ENCODE assay signal across 15 cellular contexts in the genomic region with DNA sequence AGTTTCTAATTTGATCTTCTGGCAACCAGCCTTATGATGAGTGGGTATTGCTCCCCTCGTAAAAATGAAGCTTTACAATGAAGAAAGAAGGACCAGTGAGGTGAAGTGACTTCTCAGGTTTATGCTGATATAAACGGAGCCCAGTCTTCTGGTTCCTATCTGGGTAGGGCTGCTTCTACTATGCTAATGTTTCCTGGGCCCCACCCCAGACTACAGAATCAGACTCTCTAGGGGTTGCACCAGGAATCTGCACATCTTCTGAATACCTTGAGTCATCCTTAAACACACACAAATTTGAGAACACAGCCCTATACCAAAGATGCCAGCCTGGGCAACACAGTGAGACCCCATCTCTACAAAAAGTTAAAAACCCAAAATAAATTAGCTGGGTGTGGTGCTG. TPM values are rescaled to one million over a fixed set of nuclear protein-coding genes. Genes with fewer than 3 reads are reported as not detected.
DNase-seq lines count a peak whose midpoint lies in the region; ATAC-seq and TF ChIP-seq lines count a peak whose summit lies in the region.
"Had no signal": no experiment of that assay in that cellular context is flagged by ENCODE, and none has a peak within 500 bp of the region (broad histone marks: within the 10 kb centered on the region; RNA-seq: fewer than 3 reads in every experiment).

No MANE protein-coding gene starts in this region.

- H3K27me3 ChIP-seq in breast epithelium (no peaks in the 10 kb centered on the region), mammary epithelial cell (ENCODE audit: insufficient read depth, low read length) (no peaks in the 10 kb centered on the region), colonic mucosa (no peaks in the 10 kb centered on the region), heart right ventricle (no peaks in the 10 kb centered on the region)
- H3K27me3 ChIP-seq: SJCRH30 had no signal

- H3K9ac ChIP-seq in mammary epithelial cell (ENCODE audit: insufficient read depth, low read length) (no peak overlapping the region), colonic mucosa (ENCODE audit: low read depth in 2 of 2, low read length in 2 of 2) (no peak overlapping the region)

- TF ChIP-seq CTCF in breast epithelium (IDR thresholded peaks at IDR 0.05) (no peak), mammary epithelial cell (conservative IDR thresholded peaks at IDR 0.05 in 1 of 2, IDR thresholded peaks at IDR 0.05 in 1 of 2; ENCODE audit: extremely low read depth in 1 of 2, insufficient read depth in 1 of 2, low read depth in 1 of 2, low read length in 2 of 2) (no peak), colonic mucosa (IDR thresholded peaks at IDR 0.05) (no peak), mucosa of descending colon (IDR thresholded peaks at IDR 0.05) (no peak), heart right ventricle (IDR thresholded peaks at IDR 0.05) (no peak)

- no peaks in the 10 kb centered on the region for H3K79me2 ChIP-seq in mammary epithelial cell (ENCODE audit: insufficient read depth, low read length)

- TF ChIP-seq POLR2A in breast epithelium (IDR thresholded peaks at IDR 0.05) = no peak

- WGBS in mammary epithelial cell (ENCODE audit: low coverage, missing lambda C conversion rate) = 47% methylated on average over 2 of the region's 2 CpGs
- 67 to 77% methylated on average over 2 of the region's 2 CpGs for WGBS in heart right ventricle, 2 donors

- H3K36me3 ChIP-seq in breast epithelium = no peaks in the 10 kb centered on the region
- H3K36me3 ChIP-seq in mammary epithelial cell (ENCODE audit: insufficient read depth, low read length) = no peaks in the 10 kb centered on the region
- H3K36me3 ChIP-seq in colonic mucosa = no peaks in the 10 kb centered on the region
- no peaks in the 10 kb centered on the region for H3K36me3 ChIP-seq in mucosa of descending colon (ENCODE audit: low read depth)
- H3K36me3 ChIP-seq in heart right ventricle = no peaks in the 10 kb centered on the region
- H3K36me3 ChIP-seq: SJCRH30 had no signal

- H3K4me2 ChIP-seq in mammary epithelial cell (ENCODE audit: insufficient read depth, low read depth, low read length) = no peak overlapping the region
- H3K4me2 ChIP-seq: A549 had no signal

- peak overlapping the region; percentile 80 to 81 for H3K27ac ChIP-seq in breast epithelium
- no peak overlapping the region for H3K27ac ChIP-seq in mammary epithelial cell (ENCODE audit: insufficient read depth, low read depth, low read length)
- H3K27ac ChIP-seq in colonic mucosa = peak overlapping the region; percentile 68
- no peak overlapping the region for H3K27ac ChIP-seq in heart right ventricle
- H3K27ac ChIP-seq: A549, SJCRH30 had no signal

- intact Hi-C loops in breast epithelium (cut with DNase I; ENCODE audit: low total_unique reads) = no loop called here
- intact Hi-C loops in mammary epithelial cell (cut with micrococcal nuclease) = no loop called here
- intact Hi-C loops in colonic mucosa (cut with DNase I) = no loop called here
- intact Hi-C loops in mucosa of descending colon (cut with DNase I, micrococcal nuclease) = no loop called here
- intact Hi-C loops in heart right ventricle (cut with DNase I) = no loop called here

- no peak overlapping the region for H3K4me3 ChIP-seq in breast epithelium
- no peak overlapping the region for H3K4me3 ChIP-seq in mammary epithelial cell (replicated peaks in 1 of 3; ENCODE audit: insufficient read depth in 1 of 3, low read depth in 2 of 3, low read length in 3 of 3)
- H3K4me3 ChIP-seq in colonic mucosa = no peak overlapping the region
- no peak overlapping the region for H3K4me3 ChIP-seq in mucosa of descending colon
- H3K4me3 ChIP-seq in heart right ventricle = no peak overlapping the region
- H3K4me3 ChIP-seq: A549, GM12878, SJCRH30 had no signal

- ATAC-seq in mucosa of descending colon (peak; percentile 74), heart right ventricle (no peak), HG03432 (IDR thresholded peaks at IDR 0.05; ENCODE audit: unreplicated experiment) (no peak)
- ATAC-seq: A549, GM12878, T-cell had no signal

- no peak for DNase-seq in breast epithelium (ENCODE audit: low spot score in 2 of 2)
- no peak for DNase-seq in mammary epithelial cell
- no peak for DNase-seq in colonic mucosa
- DNase-seq in mucosa of descending colon = no peak
- no peak for DNase-seq in heart right ventricle
- no peak for DNase-seq in NOMO-1 treated with dmso at 0.1 percent for 144 hours (lab: John Stamatoyannopoulos, UW; ENCODE audit: unreplicated experiment)
- DNase-seq: CD4-positive, CD25-positive, alpha-beta regulatory T cell; DND-41; KG1; NCI-H2227 treated with DMSO at 0.1 percent for 48 hours; SJCRH30; T-cell had no signal

- H3K4me1 ChIP-seq in breast epithelium (no peaks in the 10 kb centered on the region), mammary epithelial cell (ENCODE audit: insufficient read depth, low read length) (peaks cover 11% of the 10 kb centered on the region), colonic mucosa (peaks cover 4% of the 10 kb centered on the region), mucosa of descending colon (ENCODE audit: low read depth) (peaks cover 14% of the 10 kb centered on the region), heart right ventricle (peaks cover 0 to 7% (median 0%) of the 10 kb centered on the region in 9 donors)
- H3K4me1 ChIP-seq: A549, SJCRH30 had no signal

- dilution Hi-C loops in mammary epithelial cell (cut with HindIII; ENCODE audit: low sequenced_read_pairs) = no loop called here

- H3K9me3 ChIP-seq in breast epithelium = no peaks in the 10 kb centered on the region
- no peaks in the 10 kb centered on the region for H3K9me3 ChIP-seq in mammary epithelial cell (replicated peaks; ENCODE audit: insufficient read depth, low read length)
- no peaks in the 10 kb centered on the region for H3K9me3 ChIP-seq in colonic mucosa
- no peaks in the 10 kb centered on the region for H3K9me3 ChIP-seq in mucosa of descending colon
- H3K9me3 ChIP-seq in heart right ventricle = no peaks in the 10 kb centered on the region
- H3K9me3 ChIP-seq: A549, SJCRH30 had no signal

- no TSS peak for BruUV-seq in mammary epithelial cell (replicated peaks; lab: Mats Ljungman, UMichigan)

- in situ Hi-C loops in mammary epithelial cell (cut with MboI; ENCODE audit: low sequenced_read_pairs in 2 of 2) = no loop called here

- CTCF ChIA-PET in mammary epithelial cell (lab: Charles Lee; ENCODE audit: low non-redundant PET) = no interaction called here

- H4K20me1 ChIP-seq in mammary epithelial cell (ENCODE audit: insufficient read depth, low read length) = no peaks in the 10 kb centered on the region

- no peak overlapping the region for H2AFZ ChIP-seq in mammary epithelial cell (ENCODE audit: low read depth, low read length)

RNA-seq across cellular contexts. Expression of gene BTF3, which starts 16.2 kb away (rescaled TPM):
- total RNA-seq in breast epithelium (100 to 1,000 TPM; 503 to 575 (median 519) TPM), mammary epithelial cell (100 to 1,000 TPM; 365 to 681 TPM), colonic mucosa (100 to 1,000 TPM; 527 to 610 TPM), mucosa of descending colon (100 to 1,000 TPM; 460 to 520 (median 486) TPM), heart right ventricle (100 to 1,000 TPM; 359 to 410 (median 399) TPM)
- polyA plus RNA-seq in mammary epithelial cell (522 TPM), heart right ventricle (100 to 1,000 TPM; 283 to 714 TPM)
- polyA minus RNA-seq in mammary epithelial cell = 321 TPM

RNA-seq across cellular contexts. Expression of gene ANKRA2, which starts 51.0 kb away (rescaled TPM):
- total RNA-seq in breast epithelium (10 to 100 TPM; 28.8 to 83.9 (median 44.2) TPM), mammary epithelial cell (10 to 100 TPM; 17.5 to 25.3 TPM), colonic mucosa (10 to 100 TPM; 17.5 to 18.3 TPM), mucosa of descending colon (10 to 100 TPM; 20.8 to 23.8 (median 23.1) TPM), heart right ventricle (10 to 100 TPM; 10.4 to 15.9 (median 12.0) TPM)
- polyA plus RNA-seq in mammary epithelial cell (6.3 TPM), heart right ventricle (10 to 100 TPM in 1 of 2 donors, 1 to 10 TPM in 1; 6.0 to 23.4 TPM)
- 2.4 TPM for polyA minus RNA-seq in mammary epithelial cell

RNA-seq across cellular contexts. Expression of gene UTP15, which starts 51.1 kb away (rescaled TPM):
- 10 to 100 TPM; 38.7 to 61.6 (median 39.0) TPM for total RNA-seq in breast epithelium
- 10 to 100 TPM; 38.7 to 41.5 TPM for total RNA-seq in mammary epithelial cell
- polyA plus RNA-seq in mammary epithelial cell = 15.7 TPM
- 19.2 TPM for polyA minus RNA-seq in mammary epithelial cell
- total RNA-seq in colonic mucosa = 10 to 100 TPM in 1 of 2 donors, 1 to 10 TPM in 1; 9.4 to 13.9 TPM
- 10 to 100 TPM; 11.9 to 15.0 (median 13.5) TPM for total RNA-seq in mucosa of descending colon
- 10 to 100 TPM in 6 of 10 donors, 1 to 10 TPM in 4; 9.1 to 15.0 (median 10.6) TPM for total RNA-seq in heart right ventricle
- polyA plus RNA-seq in heart right ventricle = 1 to 10 TPM; 2.6 to 3.9 TPM

Comparison
In these comparisons a context has a peak if more than half of its experiments do, and no peak if none do; other contexts are left out.
1. H3K27ac ChIP-seq: peak in breast epithelium (2 of 2) and colonic mucosa (single experiment); none in mammary epithelial cell (single experiment) and heart right ventricle (0 of 10).